ENCODE assay signal across 9 cellular contexts in genomic region chr2:20444113-20444992, GRCh38. TPM values are rescaled to one million over a fixed set of nuclear protein-coding genes. Genes with fewer than 3 reads are reported as not detected.
DNase-seq lines count a peak whose midpoint lies in the region; ATAC-seq and TF ChIP-seq lines count a peak whose summit lies in the region.
"Had no signal": no experiment of that assay in that cellular context is flagged by ENCODE, and none has a peak within 500 bp of the region (broad histone marks: within the 10 kb centered on the region; RNA-seq: fewer than 3 reads in every experiment).

No MANE protein-coding gene starts in this region.

- WGBS in heart right ventricle, 2 donors, result 30 to 42% methylated on average over 12 of the region's 12 CpGs

- H3K27ac ChIP-seq in heart right ventricle, result peak overlapping the region; percentile 59 to 100 (median 89)
- H3K27ac ChIP-seq in fibroblast of lung (ENCODE audit: insufficient read depth, low read length), result no peak overlapping the region
- no peak overlapping the region for H3K27ac ChIP-seq in neural progenitor cell
- peak overlapping the region; percentile 86 for H3K27ac ChIP-seq in vagina

- H3K9me3 Mint-ChIP-seq in neural progenitor cell, result no peaks in the 10 kb centered on the region
- H3K9me3 Mint-ChIP-seq: H9 had no signal

- peaks cover 28% of the 10 kb centered on the region for H3K4me1 Mint-ChIP-seq in neural progenitor cell

- H3K27me3 Mint-ChIP-seq in neural progenitor cell (ENCODE audit: insufficient read depth, low read depth), result peaks cover 6% of the 10 kb centered on the region

- peaks cover 20% of the 10 kb centered on the region for H3F3A ChIP-seq in neural progenitor cell (ENCODE audit: low read depth)

- intact Hi-C loops in heart right ventricle (cut with DNase I), result loop anchor here in 4 of 10 donors (1.0 to 5.0 kb wide), 3 partner anchors 190 to 193 kb away; no protein-coding TSS in a partner anchor
- intact Hi-C loops in Right ventricle myocardium inferior (cut with DNase I), result no loop called here
- intact Hi-C loops in vagina (cut with DNase I), result no loop called here

- H3K4me3 ChIP-seq in heart right ventricle, result peak overlapping the region in 9 of 10 donors; percentile 15 to 97 (median 95)
- H3K4me3 ChIP-seq in fibroblast of lung (replicated peaks in 1 of 4; ENCODE audit: control extremely low read depth in 1 of 4, insufficient read depth in 1 of 4, low read depth in 3 of 4, low read length in 4 of 4), result peak overlapping the region in 1 of 4 experiments; percentile 23
- no peak overlapping the region for H3K4me3 ChIP-seq in neural progenitor cell
- peak overlapping the region; percentile 91 to 96 for H3K4me3 ChIP-seq in vagina

- no peak overlapping the region for H3K9ac ChIP-seq in fibroblast of lung (ENCODE audit: insufficient read depth, low read length)
- H3K9ac ChIP-seq in neural progenitor cell, result no peak overlapping the region

- peaks cover 3% of the 10 kb centered on the region for H3K36me3 Mint-ChIP-seq in neural progenitor cell

- H3K27ac Mint-ChIP-seq in neural progenitor cell, result no peak overlapping the region
- H3K27ac Mint-ChIP-seq: H9 had no signal

- peaks cover 0 to 23% (median 12%) of the 10 kb centered on the region in 9 donors for H3K36me3 ChIP-seq in heart right ventricle
- H3K36me3 ChIP-seq in fibroblast of lung (ENCODE audit: control insufficient read depth, insufficient read depth, low read length), result peaks cover 6% of the 10 kb centered on the region
- H3K36me3 ChIP-seq in neural progenitor cell, result no peaks in the 10 kb centered on the region
- peaks cover 0 to 13% of the 10 kb centered on the region in 2 donors for H3K36me3 ChIP-seq in vagina

- TF ChIP-seq CTCF in heart right ventricle (IDR thresholded peaks at IDR 0.05), result no peak
- no peak for TF ChIP-seq CTCF in fibroblast of lung (conservative IDR thresholded peaks at IDR 0.05 in 1 of 2, IDR thresholded peaks at IDR 0.05 in 1 of 2; ENCODE audit: low read depth in 1 of 2, low read length in 2 of 2)
- TF ChIP-seq CTCF in neural progenitor cell (IDR thresholded peaks at IDR 0.05), result no peak
- no peak for TF ChIP-seq CTCF in vagina (IDR thresholded peaks at IDR 0.05)

- H3K79me2 ChIP-seq in fibroblast of lung (ENCODE audit: control insufficient read depth, insufficient read depth, low read length) (peaks cover 24% of the 10 kb centered on the region), neural progenitor cell (ENCODE audit: low read depth) (no peaks in the 10 kb centered on the region)

- H3K4me2 ChIP-seq in fibroblast of lung (ENCODE audit: extremely low read depth, insufficient read depth, low read length), result peak overlapping the region; percentile 48
- no peak overlapping the region for H3K4me2 ChIP-seq in neural progenitor cell

- peak in 1 of 2 donors; percentile 30 for TF ChIP-seq POLR2A in vagina (IDR thresholded peaks at IDR 0.05)

- H3K9me3 ChIP-seq in heart right ventricle, result no peaks in the 10 kb centered on the region
- no peaks in the 10 kb centered on the region for H3K9me3 ChIP-seq in fibroblast of lung (ENCODE audit: control insufficient read depth, insufficient read depth, low read depth, low read length)
- H3K9me3 ChIP-seq in neural progenitor cell (ENCODE audit: low read depth), result no peaks in the 10 kb centered on the region
- no peaks in the 10 kb centered on the region for H3K9me3 ChIP-seq in vagina

- H3K4me1 ChIP-seq in heart right ventricle (peaks cover 2 to 53% (median 26%) of the 10 kb centered on the region in 9 donors), fibroblast of lung (ENCODE audit: control insufficient read depth, extremely low read depth, insufficient read depth, low read length) (peaks cover 12% of the 10 kb centered on the region), neural progenitor cell (peaks cover 23% of the 10 kb centered on the region), vagina (peaks cover 32% of the 10 kb centered on the region)

- H4K20me1 ChIP-seq in fibroblast of lung (ENCODE audit: control insufficient read depth, extremely low read depth, insufficient read depth, low read length) (peaks cover 6% of the 10 kb centered on the region), neural progenitor cell (ENCODE audit: low read depth) (peaks cover 15% of the 10 kb centered on the region)

- H3K27me3 ChIP-seq in heart right ventricle (no peaks in the 10 kb centered on the region), fibroblast of lung (ENCODE audit: control insufficient read depth, insufficient read depth, low read length) (no peaks in the 10 kb centered on the region), neural progenitor cell (peaks cover 43% of the 10 kb centered on the region), vagina (no peaks in the 10 kb centered on the region)

- H3K4me3 Mint-ChIP-seq in neural progenitor cell, result no peak overlapping the region
- H3K4me3 Mint-ChIP-seq: H9 had no signal

- H2AFZ ChIP-seq in fibroblast of lung (ENCODE audit: low read length) (no peak overlapping the region), neural progenitor cell (replicated peaks) (no peak overlapping the region)

- ATAC-seq in heart right ventricle, result peak in 3 of 8 donors; percentile 13 to 37 (median 36)
- ATAC-seq in Right ventricle myocardium inferior, result no peak
- ATAC-seq in HG03025 (IDR thresholded peaks at IDR 0.05; ENCODE audit: low FRiP score, unreplicated experiment), result no peak

- DNase-seq in heart right ventricle, result peak; percentile 29 to 56
- DNase-seq in Right ventricle myocardium inferior (ENCODE audit: missing footprints), result no peak
- DNase-seq in fibroblast of lung (ENCODE audit: low read depth in 2 of 2), result peak in 1 of 2 donors; percentile 89
- DNase-seq in neural progenitor cell (ENCODE audit: low spot score), result peak; percentile 50
- DNase-seq in vagina (ENCODE audit: extremely low spot score in 2 of 2), result peak in 1 of 2 donors; percentile 93
- DNase-seq in inferior parietal cortex (ENCODE audit: extremely low spot score), result no peak
- DNase-seq in activated CD4-positive, CD25-positive, alpha-beta regulatory T cell (lab: John Stamatoyannopoulos, UW), result no peak
- DNase-seq: H9 had no signal

RNA-seq across cellular contexts. Expression of gene RHOB, which starts 2.5 kb away (rescaled TPM):
- total RNA-seq in heart right ventricle (100 to 1,000 TPM; 105 to 313 (median 157) TPM), Right ventricle myocardium inferior (208 TPM), fibroblast of lung (85.3 and 171 TPM in 2 replicates), neural progenitor cell (ENCODE audit: low replicate concordance) (16.1 and 28.7 TPM in 2 replicates), vagina (1,771 TPM)
- polyA plus RNA-seq in heart right ventricle (100 to 1,000 TPM; 151 to 337 TPM), fibroblast of lung (107 and 113 TPM in 2 replicates)
- 110 and 123 TPM in 2 replicates for polyA plus RNA-seq in fibroblast of lung (2012)
- 19.5 and 39.4 TPM in 2 replicates for polyA minus RNA-seq in fibroblast of lung (ENCODE audit: low replicate concordance)

Comparison
In these comparisons a context has a peak if more than half of its experiments do, and no peak if none do; other contexts are left out.
1. DNase-seq: peak in heart right ventricle (2 of 2) and neural progenitor cell (single experiment); none in Right ventricle myocardium inferior (single experiment), inferior parietal cortex (single experiment) and activated CD4-positive, CD25-positive, alpha-beta regulatory T cell (0 of 4).
2. H3K27ac ChIP-seq: peak in heart right ventricle (10 of 10) and vagina (single experiment); none in fibroblast of lung (single experiment) and neural progenitor cell (single experiment).